ENCODE assay signal across 15 cellular contexts in the genomic region with DNA sequence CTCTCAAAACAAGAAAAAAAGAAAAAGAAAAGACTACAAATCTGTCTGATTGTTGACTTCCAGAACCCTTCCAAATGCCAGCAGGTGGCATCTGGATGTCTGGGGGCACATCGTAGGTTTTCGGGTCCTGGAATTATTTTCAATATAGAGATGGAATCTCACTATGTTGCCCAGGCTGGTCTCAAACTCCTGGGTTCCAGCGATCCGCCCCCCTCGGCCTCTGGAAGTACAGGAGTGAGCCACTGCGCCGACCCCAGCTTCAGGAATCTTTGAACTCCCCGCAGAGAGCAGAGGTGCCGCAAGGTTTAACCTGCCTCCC. TPM values are rescaled to one million over a fixed set of nuclear protein-coding genes. Genes with fewer than 3 reads are reported as not detected.
A peak's percentile ranks its signal among the peaks of the same experiment; 100 is the strongest.
DNase-seq lines count a peak whose midpoint lies in the region; TF ChIP-seq lines count a peak whose summit lies in the region.
"Had no signal": no experiment of that assay in that cellular context is flagged by ENCODE, and none has a peak within 500 bp of the region (broad histone marks: within the 10 kb centered on the region; RNA-seq: fewer than 3 reads in every experiment).

No MANE protein-coding gene starts in this region.

- H4K20me1 ChIP-seq in OCI-LY3 (ENCODE audit: insufficient read depth, low read length): no peaks in the 10 kb centered on the region

- no peak overlapping the region for H3K18ac ChIP-seq in neuronal stem cell (ENCODE audit: low read length)

- no peak overlapping the region for H3K14ac ChIP-seq in neuronal stem cell (ENCODE audit: low read length)

- H3K27ac Mint-ChIP-seq in Caco-2 (ENCODE audit: unreplicated experiment): no peak overlapping the region
- H3K27ac Mint-ChIP-seq in dendritic cell treated with granulocyte-macrophage colony-stimulating factor and Interleukin-4, amounts not matched to agents 40 ng/mL and 50 ng/mL, for 4 days: peak overlapping the region; percentile 47
- no peak overlapping the region for H3K27ac Mint-ChIP-seq in activated T-helper 2 cell treated with anti-CD3 and anti-CD28 coated beads, Interferon-gamma antibody, Interleukin-2, Interleukin-4, amounts not matched to agents 10 μg/mL and 5 μg/mL and 100 μg/mL, durations not matched to agents 14 hours and 24 hours and 36 hours
- H3K27ac Mint-ChIP-seq: activated CD4-positive, alpha-beta memory T cell treated with anti-CD3 and anti-CD28 coated beads, Interleukin-2, amount 10 ng/mL, durations not matched to agents 7 days and 5 days had no signal

- H2BK12ac ChIP-seq in neuronal stem cell (ENCODE audit: low read length): no peak overlapping the region

- CTCF ChIA-PET in Caco-2 (lab: Charles Lee): interaction anchor here (0.6 kb wide), 1 partner anchor 1193 kb away, joined by 3 read pairs; no protein-coding TSS in a partner anchor

- H2AFZ ChIP-seq in OCI-LY3 (ENCODE audit: low read depth, low read length): no peak overlapping the region
- H2AFZ ChIP-seq in neuronal stem cell (ENCODE audit: low read length): peak overlapping the region; percentile 66

- H2BK120ac ChIP-seq in neuronal stem cell (ENCODE audit: low read depth, low read length): no peak overlapping the region

- H2BK15ac ChIP-seq in neuronal stem cell (ENCODE audit: low read length): no peak overlapping the region

- no peak overlapping the region for H2BK5ac ChIP-seq in neuronal stem cell (ENCODE audit: low read length)

- WGBS in neuronal stem cell (ENCODE audit: extremely low coverage in 2 of 2, insufficient read length in 2 of 2, insufficient replicate concordance in 1 of 2), 2 donors: no CpG with 5 or more reads among the region's 9 CpGs

- no peaks in the 10 kb centered on the region for H3K27me3 ChIP-seq in Caco-2 (replicated peaks; ENCODE audit: control insufficient read depth, insufficient read depth, low read length)
- H3K27me3 ChIP-seq in OCI-LY3 (ENCODE audit: low read depth, low read length): peaks cover 9% of the 10 kb centered on the region; the same call in 1 of the 2 replicates
- peaks cover 10 to 58% (median 31%) of the 10 kb centered on the region in 3 experiments for H3K27me3 ChIP-seq in neuronal stem cell (ENCODE audit: control insufficient read depth in 3 of 3, insufficient read depth in 3 of 3, low read depth in 1 of 3, low read length in 3 of 3)
- peaks cover 4 to 70% of the 10 kb centered on the region in 2 donors for H3K27me3 ChIP-seq in tibial artery
- H3K27me3 ChIP-seq: foreskin keratinocyte had no signal

- peak overlapping the region; percentile 67 for H3K4me3 Mint-ChIP-seq in Caco-2 (ENCODE audit: unreplicated experiment)
- peak overlapping the region; percentile 69 for H3K4me3 Mint-ChIP-seq in dendritic cell treated with granulocyte-macrophage colony-stimulating factor and Interleukin-4, amounts not matched to agents 40 ng/mL and 50 ng/mL, for 4 days
- H3K4me3 Mint-ChIP-seq in activated T-helper 2 cell treated with anti-CD3 and anti-CD28 coated beads, Interferon-gamma antibody, Interleukin-2, Interleukin-4, amounts not matched to agents 10 μg/mL and 5 μg/mL and 100 μg/mL, durations not matched to agents 14 hours and 24 hours and 36 hours (ENCODE audit: low read depth): no peak overlapping the region
- H3K4me3 Mint-ChIP-seq: activated CD4-positive, alpha-beta memory T cell treated with anti-CD3 and anti-CD28 coated beads, Interleukin-2, amount 10 ng/mL, durations not matched to agents 7 days and 5 days; natural killer cell treated with Interleukin-12 subunit alpha and Interleukin-12 subunit beta and Interleukin-15 and Interleukin-18, amount 100 ng/mL, for 72 hours had no signal

- H3K9ac ChIP-seq in OCI-LY3 (ENCODE audit: low read length) (no peak overlapping the region), neuronal stem cell (ENCODE audit: low read depth, low read length, poor library complexity) (no peak overlapping the region)

- H3K79me2 ChIP-seq in OCI-LY3 (ENCODE audit: low read length): no peaks in the 10 kb centered on the region

- H3K4ac ChIP-seq in neuronal stem cell (ENCODE audit: low read length): no peak overlapping the region

- no peak for DNase-seq in Caco-2
- DNase-seq in neuronal stem cell (ENCODE audit: low spot score): no peak
- DNase-seq in activated T-helper 2 cell treated with anti-CD3 and anti-CD28 coated beads, Interferon-gamma antibody, Interleukin-2, Interleukin-4, amounts not matched to agents 10 μg/mL and 5 μg/mL and 100 μg/mL, durations not matched to agents 14 hours and 24 hours and 36 hours (ENCODE audit: low spot score): no peak
- DNase-seq in tibial artery: no peak
- DNase-seq in AG08396 (ENCODE audit: low spot score): no peak
- DNase-seq: activated CD4-positive, alpha-beta memory T cell treated with anti-CD3 and anti-CD28 coated beads, Interleukin-2, amount 10 ng/mL, durations not matched to agents 7 days and 5 days; kidney glomerular epithelial cell; stimulated activated CD4-positive, alpha-beta T cell treated with anti-CD3 and anti-CD28 coated beads, Interleukin-4, amount 100 ng/mL, for 4 hours had no signal

- H3K4me1 ChIP-seq in Caco-2 (peaks cover 22% of the 10 kb centered on the region), OCI-LY3 (ENCODE audit: low read length) (peaks cover 24% of the 10 kb centered on the region), neuronal stem cell (ENCODE audit: control insufficient read depth in 2 of 2, insufficient read depth in 1 of 2, low read depth in 1 of 2, low read length in 2 of 2) (peaks cover 3% of the 10 kb centered on the region in 2 donors), tibial artery (peaks cover 0 to 7% (median 0%) of the 10 kb centered on the region in 4 donors)

- H4K91ac ChIP-seq in neuronal stem cell (ENCODE audit: low read depth, low read length, poor library complexity): no peak overlapping the region

- no peaks in the 10 kb centered on the region for H3K4me1 Mint-ChIP-seq in Caco-2 (ENCODE audit: low read depth, unreplicated experiment)
- H3K4me1 Mint-ChIP-seq in dendritic cell treated with granulocyte-macrophage colony-stimulating factor and Interleukin-4, amounts not matched to agents 40 ng/mL and 50 ng/mL, for 4 days (ENCODE audit: low read depth): peaks cover 37% of the 10 kb centered on the region
- peaks cover 15% of the 10 kb centered on the region for H3K4me1 Mint-ChIP-seq in activated T-helper 2 cell treated with anti-CD3 and anti-CD28 coated beads, Interferon-gamma antibody, Interleukin-2, Interleukin-4, amounts not matched to agents 10 μg/mL and 5 μg/mL and 100 μg/mL, durations not matched to agents 14 hours and 24 hours and 36 hours (ENCODE audit: low read depth)

- intact Hi-C loops in Caco-2 (cut with micrococcal nuclease; ENCODE audit: unreplicated experiment): no loop called here
- intact Hi-C loops in dendritic cell treated with granulocyte-macrophage colony-stimulating factor and Interleukin-4, amounts not matched to agents 40 ng/mL and 50 ng/mL, for 4 days (cut with micrococcal nuclease): no loop called here
- intact Hi-C loops in activated T-helper 2 cell treated with anti-CD3 and anti-CD28 coated beads, Interferon-gamma antibody, Interleukin-2, Interleukin-4, amounts not matched to agents 10 μg/mL and 5 μg/mL and 100 μg/mL, durations not matched to agents 14 hours and 24 hours and 36 hours (cut with micrococcal nuclease): no loop called here
- intact Hi-C loops in tibial artery (cut with DNase I; ENCODE audit: low total_unique reads): no loop called here

- H3K4me2 ChIP-seq in OCI-LY3 (ENCODE audit: low read length) (no peak overlapping the region), neuronal stem cell (ENCODE audit: insufficient read depth, low read length, poor library complexity, severe bottlenecking) (no peak overlapping the region)

- H4K8ac ChIP-seq in neuronal stem cell (ENCODE audit: low read depth, low read length): no peak overlapping the region

- POLR2A ChIA-PET in Caco-2 (lab: Charles Lee): no interaction called here

- peaks cover 2% of the 10 kb centered on the region for H3K27me3 Mint-ChIP-seq in Caco-2 (ENCODE audit: insufficient read depth, unreplicated experiment)
- H3K27me3 Mint-ChIP-seq in dendritic cell treated with granulocyte-macrophage colony-stimulating factor and Interleukin-4, amounts not matched to agents 40 ng/mL and 50 ng/mL, for 4 days: peaks cover 74% of the 10 kb centered on the region
- H3K27me3 Mint-ChIP-seq in activated T-helper 2 cell treated with anti-CD3 and anti-CD28 coated beads, Interferon-gamma antibody, Interleukin-2, Interleukin-4, amounts not matched to agents 10 μg/mL and 5 μg/mL and 100 μg/mL, durations not matched to agents 14 hours and 24 hours and 36 hours (ENCODE audit: low read depth): peaks cover 16% of the 10 kb centered on the region

- no TSS peak for BruUV-seq in Caco-2 (replicated peaks; lab: Mats Ljungman, UMichigan)

- H3K9me3 ChIP-seq in Caco-2 (no peaks in the 10 kb centered on the region; the same call in 1 of the 2 replicates), OCI-LY3 (ENCODE audit: insufficient read depth, low read length) (no peaks in the 10 kb centered on the region), neuronal stem cell (replicated peaks in 1 of 2; ENCODE audit: control insufficient read depth in 2 of 2, insufficient read depth in 1 of 2, low read depth in 1 of 2, low read length in 2 of 2) (peaks cover 0 to 2% of the 10 kb centered on the region in 2 donors), tibial artery (no peaks in the 10 kb centered on the region)

- H3K79me1 ChIP-seq in neuronal stem cell (ENCODE audit: low read depth, low read length): no peaks in the 10 kb centered on the region

- TF ChIP-seq CTCF in Caco-2 (IDR thresholded peaks at IDR 0.05; ENCODE audit: insufficient read depth in 1 of 2, low read depth in 1 of 2, low read length in 1 of 2, severe bottlenecking in 1 of 2, unreplicated experiment in 1 of 2): no peak
- TF ChIP-seq CTCF in OCI-LY3 (IDR thresholded peaks at IDR 0.05; ENCODE audit: low read depth, low read length): peak; percentile 3; the same call in 1 of the 2 replicates
- no peak for TF ChIP-seq CTCF in tibial artery (IDR thresholded peaks at IDR 0.05)

- no peak overlapping the region for H2AK5ac ChIP-seq in neuronal stem cell (ENCODE audit: low read depth, low read length)

- H3K23ac ChIP-seq in neuronal stem cell (ENCODE audit: low read depth, low read length, poor library complexity): no peak overlapping the region

- no peaks in the 10 kb centered on the region for H3K36me3 Mint-ChIP-seq in Caco-2 (ENCODE audit: insufficient read depth, unreplicated experiment)
- peaks cover 2% of the 10 kb centered on the region for H3K36me3 Mint-ChIP-seq in dendritic cell treated with granulocyte-macrophage colony-stimulating factor and Interleukin-4, amounts not matched to agents 40 ng/mL and 50 ng/mL, for 4 days (ENCODE audit: low read depth)
- H3K36me3 Mint-ChIP-seq in activated T-helper 2 cell treated with anti-CD3 and anti-CD28 coated beads, Interferon-gamma antibody, Interleukin-2, Interleukin-4, amounts not matched to agents 10 μg/mL and 5 μg/mL and 100 μg/mL, durations not matched to agents 14 hours and 24 hours and 36 hours (ENCODE audit: low read depth): no peaks in the 10 kb centered on the region
- H3K36me3 Mint-ChIP-seq: natural killer cell treated with Interleukin-12 subunit alpha and Interleukin-12 subunit beta and Interleukin-15 and Interleukin-18, amount 100 ng/mL, for 72 hours had no signal

- no peak overlapping the region for H3K27ac ChIP-seq in OCI-LY3 (ENCODE audit: low read length)
- no peak overlapping the region for H3K27ac ChIP-seq in neuronal stem cell (replicated peaks; ENCODE audit: low read length)
- H3K27ac ChIP-seq in tibial artery: no peak overlapping the region
- H3K27ac ChIP-seq: coronary artery had no signal

- no peaks in the 10 kb centered on the region for H3K36me3 ChIP-seq in Caco-2 (ENCODE audit: control insufficient read depth, insufficient read depth, low read length)
- no peaks in the 10 kb centered on the region for H3K36me3 ChIP-seq in OCI-LY3 (replicated peaks; ENCODE audit: low read depth, low read length)
- H3K36me3 ChIP-seq in neuronal stem cell (replicated peaks in 1 of 2; ENCODE audit: control insufficient read depth in 2 of 2, insufficient read depth in 2 of 2, low read length in 2 of 2): no peaks in the 10 kb centered on the region
- H3K36me3 ChIP-seq in tibial artery: no peaks in the 10 kb centered on the region

- peak overlapping the region; percentile 51; the same call in 1 of the 2 replicates for H3K4me3 ChIP-seq in Caco-2 (ENCODE audit: low read depth, low read length)
- H3K4me3 ChIP-seq in OCI-LY3 (ENCODE audit: low read length): no peak overlapping the region
- no peak overlapping the region for H3K4me3 ChIP-seq in neuronal stem cell (ENCODE audit: low read length in 2 of 2)
- no peak overlapping the region for H3K4me3 ChIP-seq in tibial artery

- H3K9me3 Mint-ChIP-seq in Caco-2 (ENCODE audit: unreplicated experiment): no peaks in the 10 kb centered on the region
- H3K9me3 Mint-ChIP-seq in dendritic cell treated with granulocyte-macrophage colony-stimulating factor and Interleukin-4, amounts not matched to agents 40 ng/mL and 50 ng/mL, for 4 days: no peaks in the 10 kb centered on the region
- no peaks in the 10 kb centered on the region for H3K9me3 Mint-ChIP-seq in activated T-helper 2 cell treated with anti-CD3 and anti-CD28 coated beads, Interferon-gamma antibody, Interleukin-2, Interleukin-4, amounts not matched to agents 10 μg/mL and 5 μg/mL and 100 μg/mL, durations not matched to agents 14 hours and 24 hours and 36 hours
- H3K9me3 Mint-ChIP-seq: activated CD4-positive, alpha-beta memory T cell treated with anti-CD3 and anti-CD28 coated beads, Interleukin-2, amount 10 ng/mL, durations not matched to agents 7 days and 5 days; natural killer cell treated with Interleukin-12 subunit alpha and Interleukin-12 subunit beta and Interleukin-15 and Interleukin-18, amount 100 ng/mL, for 72 hours had no signal

RNA-seq across cellular contexts. Expression of gene B3GNT3, which starts 0.6 kb away (rescaled TPM):
- 2.8 and 4.6 TPM in 2 replicates for total RNA-seq in Caco-2 (2022)
- 0.03 TPM for polyA plus RNA-seq in neuronal stem cell (2013, experiment 1 of 2)
- not detected for polyA plus RNA-seq in neuronal stem cell (2013, experiment 2 of 2)
- total RNA-seq in activated T-helper 2 cell treated with anti-CD3 and anti-CD28 coated beads, Interferon-gamma antibody, Interleukin-2, Interleukin-4, amounts not matched to agents 10 μg/mL and 5 μg/mL and 100 μg/mL, durations not matched to agents 14 hours and 24 hours and 36 hours: not detected in 2 replicates
- total RNA-seq: activated CD4-positive, alpha-beta memory T cell treated with anti-CD3 and anti-CD28 coated beads, Interleukin-2, amount 10 ng/mL, durations not matched to agents 7 days and 5 days; natural killer cell treated with Interleukin-12 subunit alpha and Interleukin-12 subunit beta and Interleukin-15 and Interleukin-18, amount 100 ng/mL, for 72 hours; OCI-LY7 had no signal

RNA-seq across cellular contexts. Expression of gene INSL3, which starts 26.9 kb away (rescaled TPM):
- not detected in 2 replicates for total RNA-seq in Caco-2 (2022)
- 2.2 TPM for polyA plus RNA-seq in neuronal stem cell (2013, experiment 1 of 2)
- 1.8 TPM for polyA plus RNA-seq in neuronal stem cell (2013, experiment 2 of 2)
- total RNA-seq in activated T-helper 2 cell treated with anti-CD3 and anti-CD28 coated beads, Interferon-gamma antibody, Interleukin-2, Interleukin-4, amounts not matched to agents 10 μg/mL and 5 μg/mL and 100 μg/mL, durations not matched to agents 14 hours and 24 hours and 36 hours: 6.2 and 6.9 TPM in 2 replicates
- total RNA-seq: sciatic nerve had no signal

RNA-seq across cellular contexts. Expression of gene FCHO1, which starts 43.1 kb away (rescaled TPM):
- 0.35 and 0.39 TPM in 2 replicates for total RNA-seq in Caco-2 (2022)
- 18.3 TPM for polyA plus RNA-seq in neuronal stem cell (2013, experiment 1 of 2)
- 18.1 TPM for polyA plus RNA-seq in neuronal stem cell (2013, experiment 2 of 2)
- total RNA-seq in activated T-helper 2 cell treated with anti-CD3 and anti-CD28 coated beads, Interferon-gamma antibody, Interleukin-2, Interleukin-4, amounts not matched to agents 10 μg/mL and 5 μg/mL and 100 μg/mL, durations not matched to agents 14 hours and 24 hours and 36 hours: 74.7 and 75.6 TPM in 2 replicates

RNA-seq across cellular contexts. Expression of gene JAK3, which starts 53.4 kb away (rescaled TPM):
- total RNA-seq in Caco-2 (2022): not detected in 2 replicates
- polyA plus RNA-seq in neuronal stem cell (2013, experiment 1 of 2): 3.2 TPM
- 3.3 TPM for polyA plus RNA-seq in neuronal stem cell (2013, experiment 2 of 2)
- 212 and 221 TPM in 2 replicates for total RNA-seq in activated T-helper 2 cell treated with anti-CD3 and anti-CD28 coated beads, Interferon-gamma antibody, Interleukin-2, Interleukin-4, amounts not matched to agents 10 μg/mL and 5 μg/mL and 100 μg/mL, durations not matched to agents 14 hours and 24 hours and 36 hours

Comparison
In these comparisons a context has a peak if more than half of its experiments do, and no peak if none do; other contexts are left out.
1. RNA of gene FCHO1, which starts 43.1 kb away (total RNA-seq): 74.7 to 75.6 TPM in activated T-helper 2 cell treated with anti-CD3 and anti-CD28 coated beads, Interferon-gamma antibody, Interleukin-2, Interleukin-4, amounts not matched to agents 10 μg/mL and 5 μg/mL and 100 μg/mL, durations not matched to agents 14 hours and 24 hours and 36 hours; 0.35 to 0.39 TPM in Caco-2; every median in the first group is over 10 times any median in the second.